Comparison of ENCODE assay signal across 11 cellular contexts in the genomic region with DNA sequence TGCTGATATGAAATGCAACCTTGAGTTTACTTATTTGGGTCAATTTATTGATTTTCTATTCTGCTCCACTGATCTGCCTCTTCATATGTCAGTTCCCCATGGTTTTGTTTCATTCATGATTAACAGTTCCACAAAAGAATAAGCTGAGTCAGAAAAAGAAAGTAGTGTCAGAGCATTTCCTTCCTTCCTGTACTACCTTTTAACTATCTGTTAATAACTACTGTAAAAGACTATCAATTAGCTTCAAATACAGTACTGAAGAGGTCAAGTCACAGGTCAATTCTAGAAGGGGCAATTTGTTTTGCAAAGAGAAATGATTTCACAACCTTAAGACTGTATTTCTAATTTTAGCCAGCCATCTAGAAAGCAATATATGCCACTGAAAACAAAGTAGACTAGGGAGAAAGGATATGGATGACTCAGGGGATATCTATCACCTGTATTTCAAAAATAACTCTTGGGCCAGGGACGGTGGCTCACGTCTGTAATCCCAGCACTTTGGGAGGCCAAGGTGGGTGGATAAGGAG.
A peak's percentile ranks its signal among the peaks of the same experiment; 100 is the strongest.
DNase-seq lines count a peak whose midpoint lies in the region; ATAC-seq and TF ChIP-seq lines count a peak whose summit lies in the region.
"Had no signal": no experiment of that assay in that cellular context is flagged by ENCODE, and none has a peak within 500 bp of the region (broad histone marks: within the 10 kb centered on the region; RNA-seq: fewer than 3 reads in every experiment).

No MANE protein-coding gene starts in this region.

- H3K9me3 Mint-ChIP-seq in HFFc6, result no peaks in the 10 kb centered on the region
- no peaks in the 10 kb centered on the region for H3K9me3 Mint-ChIP-seq in nephron
- H3K9me3 Mint-ChIP-seq: immature natural killer cell had no signal

- 36 to 43% methylated on average over 2 of the region's 2 CpGs for WGBS in aorta, 2 donors

- no peaks in the 10 kb centered on the region for H3K79me2 ChIP-seq in KMS-11 (ENCODE audit: insufficient read depth, low read depth)

- H3K4me3 ChIP-seq in KMS-11 (IDR thresholded peaks at IDR 0.05; ENCODE audit: insufficient read depth, low read depth, low read length) (no peak overlapping the region), aorta (ENCODE audit: low read length in 2 of 2) (no peak overlapping the region)

- H3K27me3 ChIP-seq in KMS-11 (ENCODE audit: insufficient read depth, low read depth) (no peaks in the 10 kb centered on the region), aorta (ENCODE audit: control insufficient read depth in 1 of 2, insufficient read depth in 2 of 2, low read length in 1 of 2) (no peaks in the 10 kb centered on the region)

- H3K36me3 Mint-ChIP-seq in HFFc6 (ENCODE audit: low read depth) (no peaks in the 10 kb centered on the region), nephron (ENCODE audit: low read depth) (peaks cover 39% of the 10 kb centered on the region)

- H3K27ac Mint-ChIP-seq in HFFc6, result 0 out of 2 replicates have a peak overlapping the region, but pooled peaks have one; percentile 7
- H3K27ac Mint-ChIP-seq in nephron, result peak overlapping the region in 2 of 3 experiments; percentile 9 to 79

- H3K4me1 ChIP-seq in KMS-11 (ENCODE audit: low read depth, poor library complexity, severe bottlenecking) (peaks cover 35% of the 10 kb centered on the region), aorta (ENCODE audit: control insufficient read depth in 1 of 2, insufficient read depth in 2 of 2, low read length in 2 of 2) (no peaks in the 10 kb centered on the region)

- H4K20me1 ChIP-seq in KMS-11 (ENCODE audit: insufficient read depth), result no peaks in the 10 kb centered on the region

- no peak overlapping the region for H3K9ac ChIP-seq in KMS-11

- no peak overlapping the region for H2AFZ ChIP-seq in KMS-11 (ENCODE audit: low read depth)

- H3K9me3 ChIP-seq in aorta (ENCODE audit: control insufficient read depth, low read length), result no peaks in the 10 kb centered on the region

- peak overlapping the region; percentile 36 for H3K4me2 ChIP-seq in KMS-11

- DNase-seq in NOMO-1 treated with DMSO at 0.1 percent for 48 hours (lab: John Stamatoyannopoulos, UW; ENCODE audit: unreplicated experiment) (peak; percentile 63), NOMO-1 treated with dmso at 0.1 percent for 144 hours (lab: John Stamatoyannopoulos, UW; ENCODE audit: unreplicated experiment) (no peak), HFFc6 (peak; percentile 3), DMS53 (lab: John Stamatoyannopoulos, UW) (no peak), aorta (no peak), NCI-H1417 treated with DMSO at 0.1 percent for 48 hours (lab: John Stamatoyannopoulos, UW) (no peak)
- DNase-seq: 8988T, GOT3, immature natural killer cell had no signal

- H3K4me3 Mint-ChIP-seq in HFFc6, result no peak overlapping the region
- H3K4me3 Mint-ChIP-seq in nephron, result no peak overlapping the region
- H3K4me3 Mint-ChIP-seq: immature natural killer cell had no signal

- H3K36me3 ChIP-seq in KMS-11 (ENCODE audit: insufficient read depth), result no peaks in the 10 kb centered on the region
- H3K36me3 ChIP-seq in aorta (ENCODE audit: control insufficient read depth in 1 of 2, insufficient read depth in 2 of 2, low read length in 1 of 2), result no peaks in the 10 kb centered on the region

- TF ChIP-seq CTCF in HFFc6 (IDR thresholded peaks at IDR 0.05) (no peak), KMS-11 (conservative IDR thresholded peaks at IDR 0.05; ENCODE audit: low read depth, low read length) (no peak), nephron (IDR thresholded peaks at IDR 0.05; ENCODE audit: unreplicated experiment in 3 of 3) (no peak)

- peaks cover 17% of the 10 kb centered on the region for H3K4me1 Mint-ChIP-seq in HFFc6 (ENCODE audit: low read depth)
- peaks cover 24% of the 10 kb centered on the region for H3K4me1 Mint-ChIP-seq in nephron

- no peaks in the 10 kb centered on the region for H3K27me3 Mint-ChIP-seq in HFFc6 (ENCODE audit: insufficient read depth)
- no peaks in the 10 kb centered on the region for H3K27me3 Mint-ChIP-seq in nephron (ENCODE audit: low read depth)

- H3K27ac ChIP-seq in KMS-11, result peak overlapping the region; percentile 33; the same call in 1 of the 2 replicates
- H3K27ac ChIP-seq in aorta (ENCODE audit: low read depth in 1 of 2, low read length in 2 of 2), result no peak overlapping the region

- intact Hi-C loops in aorta (cut with DNase I), result no loop called here

- ATAC-seq in aorta (ENCODE audit: low FRiP score), result no peak

Comparison
In these comparisons a context has a peak if more than half of its experiments do, and no peak if none do; other contexts are left out.
1. DNase-seq: peak in NOMO-1 treated with DMSO at 0.1 percent for 48 hours (single experiment) and HFFc6 (single experiment); none in NOMO-1 treated with dmso at 0.1 percent for 144 hours (single experiment), DMS53 (single experiment), aorta (0 of 2) and NCI-H1417 treated with DMSO at 0.1 percent for 48 hours (single experiment).